In genomic region chr2:38145226-38145625, GRCh38 we compare ENCODE assay signal across 26 cellular contexts.
DNase-seq lines count a peak whose midpoint lies in the region; TF ChIP-seq lines count a peak whose summit lies in the region.
"Had no signal": no experiment of that assay in that cellular context is flagged by ENCODE, and none has a peak within 500 bp of the region (broad histone marks: within the 10 kb centered on the region; RNA-seq: fewer than 3 reads in every experiment).

No MANE protein-coding gene starts in this region.

- no peak overlapping the region for H3K9ac ChIP-seq in mesendoderm (ENCODE audit: low read length)

- peaks cover 9% of the 10 kb centered on the region for H3K9me3 Mint-ChIP-seq in mesothelial cell of epicardium

- H3K79me2 ChIP-seq in ACC112 (ENCODE audit: control insufficient read depth, insufficient read depth, low read length, unreplicated experiment) = no peaks in the 10 kb centered on the region
- H3K79me2 ChIP-seq in mesendoderm (ENCODE audit: control insufficient read depth, insufficient read depth, low read length) = no peaks in the 10 kb centered on the region

- TF ChIP-seq CTCF in brain microvascular endothelial cell (IDR thresholded peaks at IDR 0.05; ENCODE audit: low read depth, low read length, missing control alignments) (no peak), mesothelial cell of epicardium (IDR thresholded peaks at IDR 0.05; ENCODE audit: unreplicated experiment) (no peak), Peyer's patch (IDR thresholded peaks at IDR 0.05) (no peak)

- no peak overlapping the region for H2AK5ac ChIP-seq in mesendoderm (ENCODE audit: low read length)

- H3K4me2 ChIP-seq in mesendoderm (ENCODE audit: low read length) = no peak overlapping the region

- peak overlapping the region; percentile 55 for H3K18ac ChIP-seq in mesendoderm (ENCODE audit: low read length)

- peak overlapping the region; percentile 38 for H2AFZ ChIP-seq in ACC112 (ENCODE audit: low read length, unreplicated experiment)

- H3K27me3 Mint-ChIP-seq in mesothelial cell of epicardium (ENCODE audit: low read depth) = no peaks in the 10 kb centered on the region

- H3K4me3 Mint-ChIP-seq in mesothelial cell of epicardium = no peak overlapping the region
- H3K4me3 Mint-ChIP-seq: memory B cell, naive B cell had no signal

- H3K9me3 ChIP-seq in Peyer's patch = no peaks in the 10 kb centered on the region
- H3K9me3 ChIP-seq: esophagus muscularis mucosa had no signal

- no CpG with 5 or more reads among the region's 3 CpGs for WGBS in mesendoderm (ENCODE audit: extremely low coverage, insufficient coverage, low lambda C conversion rate)

- in situ Hi-C loops in brain microvascular endothelial cell (cut with HindIII; ENCODE audit: low pct_ligation_motif_present, low sequenced_read_pairs) = no loop called here

- TF ChIP-seq POLR2A in Peyer's patch (IDR thresholded peaks at IDR 0.05) = no peak

- no peak overlapping the region for H4K5ac ChIP-seq in mesendoderm (ENCODE audit: low read length)

- no peak overlapping the region for H3K27ac Mint-ChIP-seq in mesothelial cell of epicardium
- H3K27ac Mint-ChIP-seq: memory B cell, naive B cell had no signal

- H3K4me1 ChIP-seq in ACC112 (ENCODE audit: control insufficient read depth, insufficient read depth, low read length, unreplicated experiment) (peaks cover 47% of the 10 kb centered on the region), mesendoderm (ENCODE audit: control insufficient read depth, low read depth, low read length) (peaks cover 2% of the 10 kb centered on the region), Peyer's patch (no peaks in the 10 kb centered on the region)

- H3K4me1 Mint-ChIP-seq in mesothelial cell of epicardium = peaks cover 15% of the 10 kb centered on the region
- H3K4me1 Mint-ChIP-seq: memory B cell, naive B cell had no signal

- H2BK5ac ChIP-seq in mesendoderm (ENCODE audit: low read length) = no peak overlapping the region

- peaks cover 12% of the 10 kb centered on the region for H3K36me3 ChIP-seq in ACC112 (ENCODE audit: insufficient read depth, low read length)
- H3K36me3 ChIP-seq in brain microvascular endothelial cell (replicated peaks) = no peaks in the 10 kb centered on the region
- H3K36me3 ChIP-seq in mesendoderm (ENCODE audit: control insufficient read depth, insufficient read depth, low read length) = no peaks in the 10 kb centered on the region
- H3K36me3 ChIP-seq in Peyer's patch = no peaks in the 10 kb centered on the region
- H3K36me3 ChIP-seq: BLaER1 treated with 17β-estradiol and CSF1 and Interleukin-3, amounts not matched to agents 10 nM and 100 nM; esophagus muscularis mucosa; gastroesophageal sphincter had no signal

- H3K23ac ChIP-seq in mesendoderm (ENCODE audit: low read length) = no peak overlapping the region

- peaks cover 10% of the 10 kb centered on the region for H3K36me3 Mint-ChIP-seq in mesothelial cell of epicardium
- H3K36me3 Mint-ChIP-seq: naive B cell had no signal

- DNase-seq in LHCN-M2 (ENCODE audit: low read depth) = peak; percentile 22
- DNase-seq in brain microvascular endothelial cell = peak; percentile 15
- DNase-seq in mesendoderm = no peak
- DNase-seq in mesothelial cell of epicardium (ENCODE audit: low spot score in 2 of 2, unreplicated experiment in 2 of 2) = no peak
- no peak for DNase-seq in Peyer's patch
- no peak for DNase-seq in DMS53 treated with DMSO at 0.1 percent for 48 hours (lab: John Stamatoyannopoulos, UW; ENCODE audit: unreplicated experiment)
- no peak for DNase-seq in kidney glomerular epithelial cell (lab: John Stamatoyannopoulos, UW)
- DNase-seq: ACHN, COR-L47, DND-41, kidney, naive B cell, NCI-H1092 treated with DMSO at 0.1 percent for 48 hours, NCI-H2029, NCI-H226, NCI-H82, nucleus accumbens, OCI-M1, SIG-M5, small intestine had no signal

- peak overlapping the region; percentile 99 for H3K27ac ChIP-seq in ACC112 (ENCODE audit: low read depth, low read length)
- H3K27ac ChIP-seq in brain microvascular endothelial cell = peak overlapping the region; percentile 99
- peak overlapping the region; percentile 37 for H3K27ac ChIP-seq in mesendoderm (ENCODE audit: low read depth, low read length)
- H3K27ac ChIP-seq in Peyer's patch = no peak overlapping the region

- peak overlapping the region; percentile 38 for H3K56ac ChIP-seq in mesendoderm (ENCODE audit: low read length)

- H3K4ac ChIP-seq in mesendoderm (ENCODE audit: low read depth, low read length) = no peak overlapping the region

- H3K27me3 ChIP-seq in ACC112 (ENCODE audit: insufficient read depth, low read length) (no peaks in the 10 kb centered on the region), brain microvascular endothelial cell (replicated peaks) (no peaks in the 10 kb centered on the region), mesendoderm (ENCODE audit: insufficient read depth, low read length, poor library complexity) (no peaks in the 10 kb centered on the region), Peyer's patch (no peaks in the 10 kb centered on the region)
- H3K27me3 ChIP-seq: BLaER1 treated with 17β-estradiol and CSF1 and Interleukin-3, amounts not matched to agents 10 nM and 100 nM; esophagus muscularis mucosa; gastroesophageal sphincter had no signal

- no peak overlapping the region for H4K8ac ChIP-seq in mesendoderm (ENCODE audit: low read depth, low read length)

- peak overlapping the region; percentile 52; the same call in 1 of the 2 replicates for H3K4me3 ChIP-seq in ACC112 (ENCODE audit: low read depth, low read length)
- no peak overlapping the region for H3K4me3 ChIP-seq in brain microvascular endothelial cell (ENCODE audit: low read depth, low read length)
- no peak overlapping the region for H3K4me3 ChIP-seq in mesendoderm (ENCODE audit: low read length)
- no peak overlapping the region for H3K4me3 ChIP-seq in Peyer's patch
- H3K4me3 ChIP-seq: BLaER1 treated with 17β-estradiol and CSF1 and Interleukin-3, amounts not matched to agents 10 nM and 100 nM; coronary artery; esophagus muscularis mucosa; gastroesophageal sphincter had no signal

- H2BK15ac ChIP-seq in mesendoderm (replicated peaks; ENCODE audit: low read depth) = peak overlapping the region; percentile 94

- no peaks in the 10 kb centered on the region for H3K79me1 ChIP-seq in mesendoderm (ENCODE audit: low read length)

- H2BK120ac ChIP-seq in mesendoderm (ENCODE audit: low read depth, low read length) = peak overlapping the region; percentile 4

Comparison
In these comparisons a context has a peak if more than half of its experiments do, and no peak if none do; other contexts are left out.
1. H3K27ac ChIP-seq: peak in ACC112 (single experiment), brain microvascular endothelial cell (single experiment) and mesendoderm (single experiment); none in Peyer's patch (0 of 4).
2. DNase-seq: peak in LHCN-M2 (single experiment) and brain microvascular endothelial cell (single experiment); none in mesendoderm (single experiment), mesothelial cell of epicardium (0 of 2), Peyer's patch (0 of 3), DMS53 treated with DMSO at 0.1 percent for 48 hours (single experiment) and kidney glomerular epithelial cell (single experiment).